ENCODE assay signal across 7 cellular contexts in the genomic region with DNA sequence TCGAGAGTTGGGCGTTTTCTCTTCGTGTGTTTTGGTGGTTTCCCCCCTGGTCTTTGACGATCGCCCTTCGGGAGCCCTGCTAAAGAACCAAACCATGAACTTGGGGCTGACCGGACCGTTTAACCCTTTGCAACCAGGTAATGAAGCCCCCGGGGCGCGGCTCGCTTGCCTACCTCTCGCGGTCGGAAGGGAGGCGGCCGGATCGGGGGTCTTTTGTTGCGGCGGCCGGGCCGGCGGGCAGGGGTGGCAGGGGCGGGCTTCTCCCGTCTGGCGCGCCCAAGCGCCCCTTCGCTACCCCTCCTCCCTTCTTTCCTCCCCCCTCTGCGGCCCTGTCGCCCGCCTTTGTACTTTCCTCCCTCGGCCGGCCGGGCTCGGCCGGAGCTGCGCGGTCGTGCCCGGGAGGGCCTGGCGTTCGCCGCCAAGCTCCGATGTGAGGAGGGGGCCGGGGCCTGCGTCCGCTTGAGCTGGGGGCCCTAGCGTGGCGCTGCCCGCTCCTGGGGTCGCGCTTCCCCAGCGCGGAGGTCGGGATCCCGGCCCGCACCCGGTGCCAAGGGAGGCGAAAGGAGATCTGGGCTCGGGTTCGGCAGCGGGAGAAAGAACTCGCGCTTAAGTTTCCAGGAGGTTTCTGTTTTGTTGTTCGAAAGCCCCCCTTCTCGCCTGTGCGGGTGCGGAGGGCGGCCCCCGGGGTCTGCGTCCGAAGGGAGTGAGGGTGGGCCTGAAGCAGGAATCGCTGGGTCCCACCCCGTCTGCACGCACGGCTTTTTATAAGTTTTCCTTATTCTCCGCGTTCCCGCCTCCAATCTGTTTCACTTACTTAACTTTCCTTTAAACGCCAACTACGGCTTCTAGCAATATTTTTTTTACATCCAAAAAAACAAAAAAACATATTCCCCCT.
A peak's percentile ranks its signal among the peaks of the same experiment; 100 is the strongest.
DNase-seq lines count a peak whose midpoint lies in the region; ATAC-seq and TF ChIP-seq lines count a peak whose summit lies in the region.

No MANE protein-coding gene starts in this region.

- TF ChIP-seq CTCF in GM12864 (IDR thresholded peaks at IDR 0.05; ENCODE audit: low read depth, low read length, missing control alignments) (no peak), astrocyte of the spinal cord (IDR thresholded peaks at IDR 0.05; ENCODE audit: low read depth, low read length) (no peak), testis (IDR thresholded peaks at IDR 0.05) (no peak)

- DNase-seq in GM12864 (ENCODE audit: low read depth) (no peak), astrocyte of the spinal cord (ENCODE audit: low read depth, low spot score) (peak; percentile 56), kidney tubule cell (ENCODE audit: low spot score) (peak; percentile 40), testis (peak; percentile 33), inferior parietal cortex (ENCODE audit: extremely low spot score) (no peak)

- peak overlapping the region; percentile 97 for H3K9ac ChIP-seq in HUES48 (ENCODE audit: low read depth, low read length)

- peak overlapping the region; percentile 96 for H3K4me3 ChIP-seq in GM12864 (ENCODE audit: low read depth, low read length)
- H3K4me3 ChIP-seq in HUES48 (ENCODE audit: low read depth, low read length), result peak overlapping the region; percentile 95
- H3K4me3 ChIP-seq in astrocyte of the spinal cord (ENCODE audit: low read depth, low read length), result peak overlapping the region; percentile 93
- H3K4me3 ChIP-seq in testis, result peak overlapping the region; percentile 71 to 75

- no peak for ATAC-seq in HG02588 (IDR thresholded peaks at IDR 0.05; ENCODE audit: unreplicated experiment)

- H3K9me3 ChIP-seq in HUES48 (ENCODE audit: control insufficient read depth, insufficient read depth, low read length) (no peaks in the 10 kb centered on the region), testis (no peaks in the 10 kb centered on the region)

- peaks cover 20% of the 10 kb centered on the region for H3K27me3 ChIP-seq in HUES48 (ENCODE audit: control insufficient read depth, insufficient read depth, low read length)
- H3K27me3 ChIP-seq in testis, result no peaks in the 10 kb centered on the region

- TF ChIP-seq POLR2A in testis (IDR thresholded peaks at IDR 0.05), result no peak

- H3K36me3 ChIP-seq in HUES48 (ENCODE audit: control insufficient read depth, insufficient read depth, low read length) (peaks cover 14% of the 10 kb centered on the region), testis (ENCODE audit: low read depth, missing control alignments) (no peaks in the 10 kb centered on the region)

- H3K4me1 ChIP-seq in HUES48 (ENCODE audit: control insufficient read depth, insufficient read depth, low read length) (peaks cover 47% of the 10 kb centered on the region), testis (no peaks in the 10 kb centered on the region)

- WGBS in testis, 2 donors, result 0 to 2% methylated on average over 20 to 81 of the region's 82 CpGs

- H3K27ac ChIP-seq in HUES48 (ENCODE audit: low read depth, low read length) (peak overlapping the region; percentile 79), testis (peak overlapping the region in 1 of 2 donors; percentile 73)

- intact Hi-C loops in testis (cut with DNase I; ENCODE audit: low total_unique reads), result no loop called here

- in situ Hi-C loops in astrocyte of the spinal cord (cut with HindIII; ENCODE audit: low sequenced_read_pairs), result no loop called here

Comparison
In these comparisons a context has a peak if more than half of its experiments do, and no peak if none do; other contexts are left out.
1. DNase-seq: peak in astrocyte of the spinal cord (single experiment), kidney tubule cell (single experiment) and testis (single experiment); none in GM12864 (single experiment) and inferior parietal cortex (single experiment).
2. Peak in every context shown above with its lines, with median percentiles within 50 percentile points of each other: H3K4me3 ChIP-seq.